In the genomic region with DNA sequence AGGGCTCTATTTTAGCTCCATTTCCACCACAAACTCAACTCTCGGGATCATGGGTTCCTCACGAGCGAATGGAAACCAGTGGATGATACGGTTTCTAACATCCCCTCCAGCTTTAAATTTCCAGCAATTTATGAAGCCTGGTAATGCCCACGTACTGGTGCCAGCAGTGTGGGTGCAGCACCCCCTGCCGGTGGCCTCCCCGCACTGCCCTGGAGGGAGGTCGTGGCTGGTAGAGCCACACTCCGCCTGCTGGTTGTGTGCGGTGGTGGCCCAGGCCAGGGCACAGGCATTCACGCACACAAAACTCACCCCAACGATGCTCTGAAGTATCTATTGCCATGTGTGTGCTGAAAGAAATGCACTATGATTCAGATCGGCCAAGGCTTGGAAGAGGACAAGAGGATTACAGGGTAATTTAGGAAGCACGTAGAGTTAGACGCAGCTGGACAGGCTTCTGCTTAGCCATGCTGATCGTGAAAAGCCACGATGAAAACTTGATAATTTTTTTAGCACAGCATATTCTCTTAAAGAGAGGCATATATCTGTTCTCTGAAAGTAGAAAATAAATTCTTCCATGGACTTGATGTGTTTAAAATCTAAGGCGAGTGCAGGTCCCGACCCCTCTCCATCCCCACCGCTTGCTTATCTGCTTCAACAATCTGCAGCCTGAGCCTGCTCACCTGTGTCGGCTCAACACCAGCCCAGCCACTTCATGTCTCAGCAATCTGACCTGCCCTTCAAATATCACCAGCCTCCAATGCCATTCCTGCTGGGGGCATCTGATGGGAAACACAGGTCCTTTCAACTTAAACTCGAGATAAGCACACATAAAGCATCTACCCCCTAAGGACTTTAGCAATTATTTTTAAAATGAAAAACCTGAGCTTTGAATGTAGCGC, we compare ENCODE assay signal across 9 cellular contexts. TPM values are rescaled to one million over a fixed set of nuclear protein-coding genes. Genes with fewer than 3 reads are reported as not detected.
DNase-seq lines count a peak whose midpoint lies in the region; ATAC-seq, FAIRE-seq and TF ChIP-seq lines count a peak whose summit lies in the region.
"Had no signal": no experiment of that assay in that cellular context is flagged by ENCODE, and none has a peak within 500 bp of the region (broad histone marks: within the 10 kb centered on the region; RNA-seq: fewer than 3 reads in every experiment).

No MANE protein-coding gene starts in this region.

- no peak overlapping the region for H3K56ac ChIP-seq in IMR-90 (ENCODE audit: extremely low read depth, insufficient read depth, low read length)

- H4K5ac ChIP-seq in IMR-90 (ENCODE audit: low read depth, low read length): no peak overlapping the region

- no peak overlapping the region for H3K4me2 ChIP-seq in IMR-90 (ENCODE audit: low read depth, low read length)

- no peak overlapping the region for H3K18ac ChIP-seq in IMR-90 (ENCODE audit: low read depth, low read length)

- peak; percentile 87 for TF ChIP-seq RAD21 in IMR-90 (IDR thresholded peaks at IDR 0.05; ENCODE audit: low read length)

- H3K4me3 ChIP-seq in IMR-90 (ENCODE audit: insufficient read depth, low read depth, low read length): no peak overlapping the region
- no peak overlapping the region for H3K4me3 ChIP-seq in bronchial epithelial cell (ENCODE audit: low read depth, low read length)

- CTCF ChIA-PET in IMR-90 (lab: Yijun Ruan, JAX): interaction anchor here (0.5 to 0.9 kb wide), 8 partner anchors 10 to 299 kb away, joined by 3 to 6 read pairs (median 3); no protein-coding TSS in a partner anchor

- H3K9me3 ChIP-seq in IMR-90 (ENCODE audit: control insufficient read depth, insufficient read depth, low read length): no peaks in the 10 kb centered on the region

- no peaks in the 10 kb centered on the region for H3K36me3 ChIP-seq in IMR-90 (ENCODE audit: control insufficient read depth, insufficient read depth, low read length)
- H3K36me3 ChIP-seq in bronchial epithelial cell (ENCODE audit: control insufficient read depth, insufficient read depth, low read length): no peaks in the 10 kb centered on the region

- H3K27ac ChIP-seq in IMR-90 (ENCODE audit: insufficient read depth, low read length): no peak overlapping the region
- H3K27ac ChIP-seq in layer of hippocampus (ENCODE audit: low read depth, low read length): peak overlapping the region; percentile 70

- in situ Hi-C loops in IMR-90 (cut with MboI; ENCODE audit: low sequenced_read_pairs): loop anchor here (5.0 kb wide), 1 partner anchor 277 kb away; no protein-coding TSS in a partner anchor

- 0 out of 2 replicates have a peak, but pooled peaks cover 2% of the 10 kb centered on the region for H3K4me1 ChIP-seq in IMR-90 (ENCODE audit: control insufficient read depth, insufficient read depth, low read length)

- H3K4ac ChIP-seq in IMR-90 (ENCODE audit: low read depth, low read length): no peak overlapping the region

- dilution Hi-C loops in IMR-90 (cut with HindIII; ENCODE audit: low sequenced_read_pairs, unreplicated experiment): no loop called here

- no peak for FAIRE-seq in bronchial epithelial cell (lab: Jason Lieb, UNC)
- FAIRE-seq: colon had no signal

- peak overlapping the region; percentile 77 for H2AFZ ChIP-seq in IMR-90 (replicated peaks; ENCODE audit: low read length, poor library complexity)

- peak; percentile 99 for ATAC-seq in GM21529 (IDR thresholded peaks at IDR 0.05; ENCODE audit: unreplicated experiment)
- peak; percentile 86 for ATAC-seq in IMR-90 (ENCODE audit: low read depth)

- peak; percentile 96 for TF ChIP-seq CTCF in IMR-90 (conservative IDR thresholded peaks at IDR 0.05; ENCODE audit: low read depth, low read length)
- TF ChIP-seq CTCF in bronchial epithelial cell (IDR thresholded peaks at IDR 0.05; ENCODE audit: insufficient read depth, low read length, severe bottlenecking): peak; percentile 96

- POLR2A ChIA-PET in IMR-90 (lab: Charles Lee; ENCODE audit: unreplicated experiment): no interaction called here

- no peak overlapping the region for H2BK15ac ChIP-seq in IMR-90 (ENCODE audit: low read depth, low read length)

- no peak overlapping the region for H4K8ac ChIP-seq in IMR-90 (ENCODE audit: low read depth in 2 of 2, low read length in 2 of 2)

- H3K79me1 ChIP-seq in IMR-90 (ENCODE audit: low read depth in 1 of 2, low read length in 2 of 2): peaks cover 0 to 4% of the 10 kb centered on the region in 2 experiments; a peak in 1 of 4 replicates

- no peak overlapping the region for H2BK20ac ChIP-seq in IMR-90 (ENCODE audit: low read depth, low read length)

- 0 out of 2 replicates have a peak, but pooled peaks have one; percentile 26 for TF ChIP-seq POLR2A in IMR-90 (IDR thresholded peaks at IDR 0.05; ENCODE audit: low read depth, low read length)

- H3K23ac ChIP-seq in IMR-90 (ENCODE audit: low read depth, low read length): no peak overlapping the region

- H3K9ac ChIP-seq in IMR-90 (ENCODE audit: low read depth, low read length): no peak overlapping the region

- H2BK5ac ChIP-seq in IMR-90 (ENCODE audit: low read depth, low read length, poor library complexity, severe bottlenecking): no peak overlapping the region

- no peak overlapping the region for H2BK120ac ChIP-seq in IMR-90 (ENCODE audit: low read depth, low read length)

- no peaks in the 10 kb centered on the region for H3K27me3 ChIP-seq in IMR-90 (ENCODE audit: control insufficient read depth, insufficient read depth, low read length)
- H3K27me3 ChIP-seq in bronchial epithelial cell (ENCODE audit: control insufficient read depth, insufficient read depth, low read length): no peaks in the 10 kb centered on the region
- H3K27me3 ChIP-seq in layer of hippocampus (ENCODE audit: control insufficient read depth, insufficient read depth, low read length): no peaks in the 10 kb centered on the region

- no peak overlapping the region for H4K91ac ChIP-seq in IMR-90 (ENCODE audit: insufficient read depth, low read depth, low read length)

- peaks cover 2% of the 10 kb centered on the region; the same call in 1 of the 2 replicates for H3K9me1 ChIP-seq in IMR-90 (ENCODE audit: insufficient read depth, low read length)

- peak overlapping the region; percentile 53 for H2AK9ac ChIP-seq in IMR-90 (replicated peaks; ENCODE audit: low read depth, low read length, poor library complexity)

- 20% methylated on average over 2 of the region's 23 CpGs; no CpG with 5 or more reads in 1 of the 2 experiments for WGBS in IMR-90 (ENCODE audit: extremely low coverage in 2 of 2, insufficient read length in 1 of 2), 2 experiments

- intact Hi-C loops in IMR-90 (cut with micrococcal nuclease): loop anchor here (1.0 kb wide), 1 partner anchor 277 kb away; no protein-coding TSS in a partner anchor

- DNase-seq in Daoy (ENCODE audit: low read depth) (peak; percentile 74), IMR-90 (peak; percentile 40), UCSD-AML1 (lab: John Stamatoyannopoulos, UW; ENCODE audit: unreplicated experiment) (peak; percentile 82), bronchial epithelial cell (ENCODE audit: low read depth) (peak; percentile 42), NCI-H510A (lab: John Stamatoyannopoulos, UW) (no peak)
- DNase-seq in stimulated activated CD4-positive, alpha-beta T cell treated with anti-CD3 and anti-CD28 coated beads, Interleukin-4, amount 100 ng/mL, for 24 hours: peak; percentile 53

- H3K14ac ChIP-seq in IMR-90 (replicated peaks; ENCODE audit: low read depth, low read length): no peak overlapping the region

- no TSS peak for BruUV-seq in IMR-90 (replicated peaks; lab: Mats Ljungman, UMichigan)

- no peaks in the 10 kb centered on the region for H4K20me1 ChIP-seq in IMR-90 (ENCODE audit: insufficient read depth, low read length)

- H2AK5ac ChIP-seq in IMR-90 (ENCODE audit: low read depth, low read length): no peak overlapping the region

TF ChIP-seq in IMR-90, 13 proteins besides CTCF, POLR2A, EP300 and RAD21:
- TF ChIP-seq SMC3 (IDR thresholded peaks at IDR 0.05; ENCODE audit: low read depth, low read length): peak; percentile 89
- TF ChIP-seq CEBPB (IDR thresholded peaks at IDR 0.05; ENCODE audit: low read depth, low read length): no peak
- TF ChIP-seq BHLHE40 (IDR thresholded peaks at IDR 0.05; ENCODE audit: low read depth, low read length): no peak
- no peak for TF ChIP-seq CHD1 (IDR thresholded peaks at IDR 0.05; ENCODE audit: low read depth, low read length)
- no peak for TF ChIP-seq MAFK (IDR thresholded peaks at IDR 0.05; ENCODE audit: low read depth, low read length)
- no peak for TF ChIP-seq RFX5 (IDR thresholded peaks at IDR 0.05; ENCODE audit: low read depth, low read length)
- no peak for TF ChIP-seq MXI1 (IDR thresholded peaks at IDR 0.05; ENCODE audit: borderline replicate concordance, low read depth, low read length)
- TF ChIP-seq FOS (IDR thresholded peaks at IDR 0.05; ENCODE audit: low read depth, low read length): no peak
- TF ChIP-seq NFE2L2 (IDR thresholded peaks at IDR 0.05; ENCODE audit: low read depth, low read length): no peak
- 0 out of 2 replicates have a peak, but pooled peaks have one; percentile 22 for TF ChIP-seq MAZ (IDR thresholded peaks at IDR 0.05; ENCODE audit: borderline replicate concordance, low read depth, low read length)

RNA-seq across cellular contexts. Expression of gene SCD5, which starts 59.1 kb away (rescaled TPM):
- 6.3 and 6.6 TPM in 2 replicates for total RNA-seq in Daoy (2014; rRNA removed; shearing (Covaris generic))
- total RNA-seq in IMR-90 (2012; rRNA removed) (12.4 and 17.2 TPM in 2 replicates), bronchial epithelial cell (1.3 and 4.2 TPM in 2 replicates)
- 13.5 and 13.9 TPM in 2 replicates for polyA plus RNA-seq in IMR-90 (2012; rRNA removed)
- polyA plus RNA-seq in IMR-90 (2012; cell fraction: cytosol; rRNA removed): 12.1 and 13.8 TPM in 2 replicates
- polyA plus RNA-seq in IMR-90 (2012; cell fraction: nucleus; rRNA removed; ENCODE audit: low replicate concordance): 3.8 and 4.5 TPM in 2 replicates
